ENCODE assay signal across 7 cellular contexts in genomic region chr3:134944429-134944828, GRCh38.
"Had no signal": no experiment of that assay in that cellular context is flagged by ENCODE, and none has a peak within 500 bp of the region (broad histone marks: within the 10 kb centered on the region; RNA-seq: fewer than 3 reads in every experiment).

No MANE protein-coding gene starts in this region.

- H3K9ac ChIP-seq: KMS-11 had no signal

- H3K4me1 Mint-ChIP-seq: IgD-negative memory B cell had no signal

- H3K27ac ChIP-seq: HL-60, KMS-11 had no signal

- H3K4me3 Mint-ChIP-seq: IgD-negative memory B cell had no signal

- FAIRE-seq: HTR-8/SVneo had no signal

- H3K9me3 Mint-ChIP-seq: IgD-negative memory B cell had no signal

- H3K4me2 ChIP-seq: KMS-11 had no signal

- H3K27ac Mint-ChIP-seq: IgD-negative memory B cell had no signal

- DNase-seq: Karpas-422, KBM-7, KG1 had no signal
